In the genomic region with DNA sequence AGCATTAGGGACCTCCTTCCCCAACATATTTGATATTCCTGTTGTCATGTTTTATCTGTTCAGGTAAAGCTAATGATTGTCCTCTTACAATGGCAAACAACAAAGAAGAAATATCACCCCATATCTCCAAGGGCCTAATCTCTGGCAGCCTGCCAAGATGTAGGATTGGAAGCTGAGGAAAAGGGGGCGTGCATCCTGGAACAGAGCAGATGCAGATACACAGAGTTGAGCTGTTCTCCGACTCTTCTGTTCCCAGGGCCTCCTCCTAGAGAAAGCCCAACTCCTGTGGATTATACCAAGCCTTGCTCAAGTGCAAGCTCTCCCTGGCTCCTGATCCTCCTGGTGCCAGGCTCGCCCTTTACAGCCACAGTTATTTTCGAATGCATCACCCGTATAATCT, we compare ENCODE assay signal across 11 cellular contexts. TPM values are rescaled to one million over a fixed set of nuclear protein-coding genes. Genes with fewer than 3 reads are reported as not detected.
A peak's percentile ranks its signal among the peaks of the same experiment; 100 is the strongest.
DNase-seq lines count a peak whose midpoint lies in the region; ATAC-seq, FAIRE-seq and TF ChIP-seq lines count a peak whose summit lies in the region.
"Had no signal": no experiment of that assay in that cellular context is flagged by ENCODE, and none has a peak within 500 bp of the region (broad histone marks: within the 10 kb centered on the region; RNA-seq: fewer than 3 reads in every experiment).

No MANE protein-coding gene starts in this region.

- no peaks in the 10 kb centered on the region for H4K20me1 ChIP-seq in HepG2 (ENCODE audit: insufficient read depth, low read length)

- H3K27me3 ChIP-seq in HepG2 (ENCODE audit: control insufficient read depth in 1 of 2, insufficient read depth in 2 of 2, low read length in 2 of 2) (no peaks in the 10 kb centered on the region; a peak in 1 of 5 replicates), right lobe of liver (peaks cover 0 to 10% of the 10 kb centered on the region in 2 donors), Panc1 (ENCODE audit: control insufficient read depth, insufficient read depth, low read length) (peaks cover 3% of the 10 kb centered on the region)
- H3K27me3 ChIP-seq: MG63 had no signal

- TF ChIP-seq POLR2A in HepG2 (IDR thresholded peaks at IDR 0.05; ENCODE audit: insufficient read depth in 1 of 2, low read depth in 2 of 2, low read length in 2 of 2) (no peak), right lobe of liver (IDR thresholded peaks at IDR 0.05) (no peak)

- POLR2A ChIA-PET in HepG2 (lab: Yijun Ruan, JAX) (interaction anchor here (1.3 kb wide), 1 partner anchor 78 kb away, joined by 3 read pairs; no protein-coding TSS in a partner anchor), Panc1 (lab: Charles Lee) (no interaction called here)

- DNase-seq in HepG2 (ENCODE audit: low spot score) (no peak), right lobe of liver (no peak), NCI-H1105 treated with DMSO at 0.1 percent for 48 hours (lab: John Stamatoyannopoulos, UW) (peak; percentile 1), Panc1 (ENCODE audit: low read depth, low spot score) (no peak), middle frontal gyrus (ENCODE audit: extremely low spot score, low spot score) (no peak)
- no peak for DNase-seq in T-helper 2 cell treated with Interferon-gamma antibody and Interleukin-4, amounts not matched to agents 5 μg/mL and 100 μg/mL, for 36 hours (ENCODE audit: low spot score)
- DNase-seq in activated CD8-positive, alpha-beta memory T cell treated with anti-CD3 and anti-CD28 coated beads for 24 hours, result no peak

- H3K36me3 ChIP-seq in HepG2 (replicated peaks in 1 of 2; ENCODE audit: control insufficient read depth in 1 of 2, insufficient read depth in 2 of 2, low read length in 2 of 2) (no peaks in the 10 kb centered on the region), right lobe of liver (no peaks in the 10 kb centered on the region), Panc1 (ENCODE audit: control insufficient read depth, insufficient read depth, low read length) (no peaks in the 10 kb centered on the region)
- H3K36me3 ChIP-seq: MG63, SJSA1 had no signal

- H3K9me3 Mint-ChIP-seq in T-helper 2 cell treated with Interferon-gamma antibody and Interleukin-4, amounts not matched to agents 5 μg/mL and 100 μg/mL, for 36 hours, result no peaks in the 10 kb centered on the region

- H3K4me1 Mint-ChIP-seq in T-helper 2 cell treated with Interferon-gamma antibody and Interleukin-4, amounts not matched to agents 5 μg/mL and 100 μg/mL, for 36 hours (ENCODE audit: low read depth), result no peaks in the 10 kb centered on the region

- in situ Hi-C loops in HepG2 (cut with HindIII; ENCODE audit: extremely low pct_ligation_motif_present, low pct_unique_long_range_greater_than_20kb) (loop anchor here (5.0 kb wide), 2 partner anchors 52 to 77 kb away; no protein-coding TSS in a partner anchor), Panc1 (cut with HindIII; ENCODE audit: low pct_unique_long_range_greater_than_20kb, low sequenced_read_pairs) (no loop called here)

- 18% methylated on average over 5 of the region's 5 CpGs for WGBS in HepG2 (ENCODE audit: low lambda C conversion rate)
- 57% methylated on average over 5 of the region's 5 CpGs for WGBS in right lobe of liver (ENCODE audit: insufficient coverage, low coverage, low lambda C conversion rate, missing lambda C conversion rate)

- peak overlapping the region; percentile 52; the same call in 1 of the 2 replicates for H3K4me2 ChIP-seq in HepG2 (ENCODE audit: low read depth, low read length)

- no peaks in the 10 kb centered on the region for H3K79me2 ChIP-seq in HepG2 (ENCODE audit: insufficient read depth, low read length)

- H2AFZ ChIP-seq in HepG2 (ENCODE audit: low read length), result no peak overlapping the region
- H2AFZ ChIP-seq: GM23248, PC-9 had no signal

- no peak overlapping the region for H3K4me3 Mint-ChIP-seq in T-helper 2 cell treated with Interferon-gamma antibody and Interleukin-4, amounts not matched to agents 5 μg/mL and 100 μg/mL, for 36 hours

- BruUV-seq in HepG2 (replicated peaks; lab: Mats Ljungman, UMichigan) (no TSS peak), Panc1 (replicated peaks; lab: Mats Ljungman, UMichigan) (no TSS peak)

- H3K36me3 Mint-ChIP-seq in T-helper 2 cell treated with Interferon-gamma antibody and Interleukin-4, amounts not matched to agents 5 μg/mL and 100 μg/mL, for 36 hours (ENCODE audit: low read depth), result no peaks in the 10 kb centered on the region

- peak; percentile 69 for FAIRE-seq in HepG2 (lab: Jason Lieb, UNC)

- no peak; the same call in 2 of the 3 replicates for ATAC-seq in HepG2
- no peak for ATAC-seq in right lobe of liver
- ATAC-seq in Panc1, result peak; percentile 13; the same call in 1 of the 2 replicates

- H3K9ac ChIP-seq in HepG2 (ENCODE audit: insufficient read depth, low read depth, low read length), result no peak overlapping the region
- H3K9ac ChIP-seq: GM23248 had no signal

- H3K9me3 ChIP-seq in HepG2 (ENCODE audit: low read length) (no peaks in the 10 kb centered on the region), right lobe of liver (no peaks in the 10 kb centered on the region), Panc1 (ENCODE audit: control insufficient read depth, insufficient read depth, low read depth, low read length) (no peaks in the 10 kb centered on the region)
- H3K9me3 ChIP-seq: MG63, SJSA1 had no signal

- TF ChIP-seq RAD21 in HepG2 (CRISPR knock-in tag; IDR thresholded peaks at IDR 0.05), result no peak

- CTCF ChIA-PET in HepG2 (lab: Yijun Ruan, JAX; ENCODE audit: low intra/inter-chr PET ratio, low total read pairs) (interaction anchor here (0.8 to 6.5 kb wide), 10 partner anchors 9 to 128 kb away, joined by 3 to 124 read pairs (median 4); a partner anchor contains a TSS), Panc1 (lab: Charles Lee) (interaction anchor here (0.8 to 1.5 kb wide), 3 partner anchors 44 to 77 kb away, joined by 3 to 9 read pairs (median 6); no protein-coding TSS in a partner anchor)

- H3K27ac ChIP-seq in HepG2 (ENCODE audit: extremely low read length, insufficient read depth, low read length) (no peak overlapping the region), right lobe of liver (no peak overlapping the region), Panc1 (ENCODE audit: low read length) (no peak overlapping the region)
- H3K27ac ChIP-seq: GM23248, PC-9, SJSA1 had no signal

- H3K4me1 ChIP-seq in HepG2 (ENCODE audit: insufficient read depth, low read length) (peaks cover 10% of the 10 kb centered on the region), right lobe of liver (peaks cover 0 to 3% (median 0%) of the 10 kb centered on the region in 4 donors), Panc1 (ENCODE audit: control insufficient read depth, insufficient read depth, low read length) (no peaks in the 10 kb centered on the region)
- H3K4me1 ChIP-seq: SJSA1 had no signal

- TF ChIP-seq EP300 in HepG2 (IDR thresholded peaks at IDR 0.05; ENCODE audit: low read depth in 2 of 2, low read length in 2 of 2) (no peak), HepG2 (CRISPR knock-in tag; IDR thresholded peaks at IDR 0.05; ENCODE audit: borderline replicate concordance) (no peak)

- intact Hi-C loops in HepG2 (cut with micrococcal nuclease; ENCODE audit: unreplicated experiment), result loop anchor here (1.0 kb wide), 3 partner anchors 50 to 81 kb away; no protein-coding TSS in a partner anchor
- intact Hi-C loops in right lobe of liver (cut with DNase I), result loop anchor here (10.0 kb wide), 1 partner anchor 54 kb away; no protein-coding TSS in a partner anchor
- intact Hi-C loops in Panc1 (cut with micrococcal nuclease; ENCODE audit: unreplicated experiment), result loop anchor here (2.0 kb wide), 2 partner anchors 50 to 78 kb away; no protein-coding TSS in a partner anchor

- no peak overlapping the region for H3K27ac Mint-ChIP-seq in T-helper 2 cell treated with Interferon-gamma antibody and Interleukin-4, amounts not matched to agents 5 μg/mL and 100 μg/mL, for 36 hours

- peaks cover 24% of the 10 kb centered on the region for H3K27me3 Mint-ChIP-seq in T-helper 2 cell treated with Interferon-gamma antibody and Interleukin-4, amounts not matched to agents 5 μg/mL and 100 μg/mL, for 36 hours (ENCODE audit: low read depth)

- H3K4me3 ChIP-seq in HepG2 (replicated peaks in 1 of 3; ENCODE audit: insufficient read depth in 1 of 3, low read depth in 2 of 3, low read length in 3 of 3), result no peak overlapping the region
- no peak overlapping the region for H3K4me3 ChIP-seq in right lobe of liver
- H3K4me3 ChIP-seq in Panc1 (ENCODE audit: low read depth in 2 of 2, low read length in 2 of 2), result no peak overlapping the region
- H3K4me3 ChIP-seq: MG63, PC-9, SJSA1 had no signal

- TF ChIP-seq CTCF in HepG2 (CRISPR knock-in tag; IDR thresholded peaks at IDR 0.05) (no peak), right lobe of liver (IDR thresholded peaks at IDR 0.05) (no peak), Panc1 (IDR thresholded peaks at IDR 0.05) (no peak)

RNA-seq across cellular contexts. Expression of a gene that starts 29.6 kb away (rescaled TPM):
- total RNA-seq in HepG2 (2016; rRNA removed; fragmentation: Illumina TruSeq; extraction: Trizol) (3.9 and 4.1 TPM in 2 replicates), right lobe of liver (not detected), Panc1 (2021; ENCODE audit: unreplicated experiment) (1.0 TPM)
- total RNA-seq in HepG2 (2016; cell fraction: cytosol; rRNA removed; fragmentation: Illumina TruSeq; extraction: Trizol; ENCODE audit: low read depth), result 3.0 and 3.9 TPM in 2 replicates
- total RNA-seq in HepG2 (2016; cell fraction: insoluble cytoplasmic fraction; rRNA removed; fragmentation: Illumina TruSeq; extraction: Trizol), result 3.6 and 4.7 TPM in 2 replicates
- total RNA-seq in HepG2 (2016; cell fraction: membrane; rRNA removed; fragmentation: Illumina TruSeq; extraction: Trizol), result 3.2 and 4.6 TPM in 2 replicates
- 2.9 and 3.6 TPM in 2 replicates for total RNA-seq in HepG2 (2016; cell fraction: nucleus; rRNA removed; fragmentation: Illumina TruSeq; extraction: Trizol)
- polyA plus RNA-seq in HepG2 (2011; rRNA removed), result 2.1 and 3.0 TPM in 2 replicates
- polyA plus RNA-seq in HepG2 (2011; cell fraction: cytosol; rRNA removed), result 0.96 and 1.5 TPM in 2 replicates
- polyA plus RNA-seq in HepG2 (2011; cell fraction: nucleus; rRNA removed), result 12.7 and 15.3 TPM in 2 replicates
- polyA plus RNA-seq in HepG2 (2012), result 1.0 and 1.3 TPM in 2 replicates
- 4.8 and 4.9 TPM in 2 replicates for polyA plus RNA-seq in HepG2 (2016; cell fraction: cytosol; fragmentation: Illumina TruSeq; extraction: Trizol; ENCODE audit: low read depth)
- 4.6 and 5.5 TPM in 2 replicates for polyA plus RNA-seq in HepG2 (2016; cell fraction: insoluble cytoplasmic fraction; fragmentation: Illumina TruSeq; extraction: Trizol; ENCODE audit: low read depth)
- 4.6 and 5.0 TPM in 2 replicates for polyA plus RNA-seq in HepG2 (2016; cell fraction: membrane; fragmentation: Illumina TruSeq; extraction: Trizol; ENCODE audit: low read depth)
- polyA plus RNA-seq in HepG2 (2016; cell fraction: nucleus; fragmentation: Illumina TruSeq; extraction: Trizol; ENCODE audit: insufficient read depth, low read depth), result 6.7 and 8.7 TPM in 2 replicates
- 1.1 TPM in 1 of 2 replicates, not detected in the other for polyA minus RNA-seq in HepG2 (2011; rRNA and poly(A)+ RNA removed; ENCODE audit: low replicate concordance)
- polyA minus RNA-seq in HepG2 (2011; cell fraction: cytosol; rRNA and poly(A)+ RNA removed), result 0.59 and 1.1 TPM in 2 replicates
- polyA minus RNA-seq in HepG2 (2011; cell fraction: nucleus; rRNA and poly(A)+ RNA removed), result 3.0 and 3.3 TPM in 2 replicates
- polyA plus RNA-seq in Panc1 (2012; ENCODE audit: insufficient read length), result 2.4 TPM
- total RNA-seq: PC-9, SJSA1 had no signal

RNA-seq across cellular contexts. Expression of a gene that starts 35.2 kb away (rescaled TPM):
- total RNA-seq in HepG2 (2016; rRNA removed; fragmentation: Illumina TruSeq; extraction: Trizol) (0.09 and 0.27 TPM in 2 replicates), right lobe of liver (under 1 TPM in 1 of 6 experiments, not detected in 5; 0.16 TPM), Panc1 (2021; ENCODE audit: unreplicated experiment) (not detected)
- not detected in 2 replicates for total RNA-seq in HepG2 (2016; cell fraction: cytosol; rRNA removed; fragmentation: Illumina TruSeq; extraction: Trizol; ENCODE audit: low read depth)
- total RNA-seq in HepG2 (2016; cell fraction: insoluble cytoplasmic fraction; rRNA removed; fragmentation: Illumina TruSeq; extraction: Trizol), result 0.17 TPM in 1 of 2 replicates, not detected in the other
- total RNA-seq in HepG2 (2016; cell fraction: membrane; rRNA removed; fragmentation: Illumina TruSeq; extraction: Trizol), result not detected in 2 replicates
- total RNA-seq in HepG2 (2016; cell fraction: nucleus; rRNA removed; fragmentation: Illumina TruSeq; extraction: Trizol), result 0.19 TPM in 2 replicates
- 0.13 and 0.15 TPM in 2 replicates for polyA plus RNA-seq in HepG2 (2011; rRNA removed)
- 0.07 and 0.12 TPM in 2 replicates for polyA plus RNA-seq in HepG2 (2011; cell fraction: cytosol; rRNA removed)
- polyA plus RNA-seq in HepG2 (2011; cell fraction: nucleus; rRNA removed), result 0.21 TPM in 2 replicates
- polyA plus RNA-seq in HepG2 (2012), result 0.16 and 0.19 TPM in 2 replicates
- polyA plus RNA-seq in HepG2 (2016; cell fraction: cytosol; fragmentation: Illumina TruSeq; extraction: Trizol; ENCODE audit: low read depth), result not detected in 2 replicates
- 0.12 and 0.16 TPM in 2 replicates for polyA plus RNA-seq in HepG2 (2016; cell fraction: insoluble cytoplasmic fraction; fragmentation: Illumina TruSeq; extraction: Trizol; ENCODE audit: low read depth)
- polyA plus RNA-seq in HepG2 (2016; cell fraction: membrane; fragmentation: Illumina TruSeq; extraction: Trizol; ENCODE audit: low read depth), result 0.16 TPM in 1 of 2 replicates, not detected in the other
- polyA plus RNA-seq in HepG2 (2016; cell fraction: nucleus; fragmentation: Illumina TruSeq; extraction: Trizol; ENCODE audit: insufficient read depth, low read depth), result 0.33 and 0.40 TPM in 2 replicates
- 0.10 TPM in 1 of 2 replicates, not detected in the other for polyA minus RNA-seq in HepG2 (2011; rRNA and poly(A)+ RNA removed; ENCODE audit: low replicate concordance)
- not detected in 2 replicates for polyA minus RNA-seq in HepG2 (2011; cell fraction: cytosol; rRNA and poly(A)+ RNA removed)
- polyA minus RNA-seq in HepG2 (2011; cell fraction: nucleus; rRNA and poly(A)+ RNA removed), result 0.25 and 0.39 TPM in 2 replicates
- not detected for polyA plus RNA-seq in Panc1 (2012; ENCODE audit: insufficient read length)
- total RNA-seq: GM23248, PC-9, SJSA1 had no signal
- polyA plus RNA-seq: GM23248 had no signal

RNA-seq across cellular contexts. Expression of a gene that starts 50.4 kb away (rescaled TPM):
- total RNA-seq in HepG2 (2016; rRNA removed; fragmentation: Illumina TruSeq; extraction: Trizol), result 0.13 TPM in 2 replicates
- not detected in 2 replicates for total RNA-seq in HepG2 (2016; cell fraction: cytosol; rRNA removed; fragmentation: Illumina TruSeq; extraction: Trizol; ENCODE audit: low read depth)
- total RNA-seq in HepG2 (2016; cell fraction: insoluble cytoplasmic fraction; rRNA removed; fragmentation: Illumina TruSeq; extraction: Trizol), result 0.07 and 0.09 TPM in 2 replicates
- not detected in 2 replicates for total RNA-seq in HepG2 (2016; cell fraction: membrane; rRNA removed; fragmentation: Illumina TruSeq; extraction: Trizol)
- total RNA-seq in HepG2 (2016; cell fraction: nucleus; rRNA removed; fragmentation: Illumina TruSeq; extraction: Trizol), result 0.13 and 0.50 TPM in 2 replicates
- 0.12 and 0.14 TPM in 2 replicates for polyA plus RNA-seq in HepG2 (2011; rRNA removed)
- 0.10 and 0.11 TPM in 2 replicates for polyA plus RNA-seq in HepG2 (2011; cell fraction: cytosol; rRNA removed)
- polyA plus RNA-seq in HepG2 (2011; cell fraction: nucleus; rRNA removed), result 0.71 and 0.73 TPM in 2 replicates
- 0.27 and 0.30 TPM in 2 replicates for polyA plus RNA-seq in HepG2 (2012)
- not detected in 2 replicates for polyA plus RNA-seq in HepG2 (2016; cell fraction: cytosol; fragmentation: Illumina TruSeq; extraction: Trizol; ENCODE audit: low read depth)
- polyA plus RNA-seq in HepG2 (2016; cell fraction: insoluble cytoplasmic fraction; fragmentation: Illumina TruSeq; extraction: Trizol; ENCODE audit: low read depth), result not detected in 2 replicates
- polyA plus RNA-seq in HepG2 (2016; cell fraction: membrane; fragmentation: Illumina TruSeq; extraction: Trizol; ENCODE audit: low read depth), result not detected in 2 replicates
- 0.17 and 0.49 TPM in 2 replicates for polyA plus RNA-seq in HepG2 (2016; cell fraction: nucleus; fragmentation: Illumina TruSeq; extraction: Trizol; ENCODE audit: insufficient read depth, low read depth)
- polyA minus RNA-seq in HepG2 (2011; rRNA and poly(A)+ RNA removed; ENCODE audit: low replicate concordance), result not detected in 2 replicates
- 0.26 TPM in 1 of 2 replicates, not detected in the other for polyA minus RNA-seq in HepG2 (2011; cell fraction: cytosol; rRNA and poly(A)+ RNA removed)
- polyA minus RNA-seq in HepG2 (2011; cell fraction: nucleus; rRNA and poly(A)+ RNA removed), result 0.26 and 0.75 TPM in 2 replicates
- not detected for total RNA-seq in right lobe of liver
- not detected for total RNA-seq in Panc1 (2021; ENCODE audit: unreplicated experiment)
- polyA plus RNA-seq in Panc1 (2012; ENCODE audit: insufficient read length), result not detected
- total RNA-seq: GM23248, PC-9, SJSA1 had no signal
- polyA plus RNA-seq: GM23248 had no signal
